8 cellular contexts compared by ENCODE assay signal in genomic region chr17:81254955-81255717, GRCh38. TPM values are rescaled to one million over a fixed set of nuclear protein-coding genes. Genes with fewer than 3 reads are reported as not detected.
DNase-seq lines count a peak whose midpoint lies in the region; ATAC-seq and TF ChIP-seq lines count a peak whose summit lies in the region.

No MANE protein-coding gene starts in this region.

- H3K27ac Mint-ChIP-seq in CD4-positive, alpha-beta memory T cell, result peak overlapping the region in 2 of 7 donors; percentile 48 to 68

- H3K27me3 Mint-ChIP-seq in CD4-positive, alpha-beta memory T cell, result no peaks in the 10 kb centered on the region

- H3K36me3 Mint-ChIP-seq in CD4-positive, alpha-beta memory T cell, result peaks cover 11 to 30% of the 10 kb centered on the region in 2 donors

- CTCF ChIA-PET in CD4-positive, alpha-beta memory T cell (lab: Charles Lee; ENCODE audit: partially characterized antibody), result interaction anchor here (1.2 to 2.2 kb wide), 3 partner anchors 34 to 232 kb away, joined by 3 to 11 read pairs (median 3); no protein-coding TSS in a partner anchor

- POLR2A ChIA-PET in CD4-positive, alpha-beta memory T cell (lab: Charles Lee; ENCODE audit: partially characterized antibody), result interaction anchor here (1.9 kb wide), 1 partner anchor 229 kb away, joined by 6 read pairs; no protein-coding TSS in a partner anchor

- H3K27ac ChIP-seq in CD4-positive, alpha-beta memory T cell (ENCODE audit: low read depth, low read length), result no peak overlapping the region

- TF ChIP-seq CTCF in astrocyte of the spinal cord (IDR thresholded peaks at IDR 0.05; ENCODE audit: low read depth, low read length), result peak; percentile 80

- H3K9me3 Mint-ChIP-seq in CD4-positive, alpha-beta memory T cell, result no peaks in the 10 kb centered on the region

- peak overlapping the region; percentile 54 for H3K4me2 ChIP-seq in skeletal muscle satellite cell (ENCODE audit: low read length)

- intact Hi-C loops in CD4-positive, alpha-beta memory T cell (cut with micrococcal nuclease), result loop anchor here (5.0 kb wide), 1 partner anchor 282 kb away; no protein-coding TSS in a partner anchor

- H3K4me1 Mint-ChIP-seq in CD4-positive, alpha-beta memory T cell, result peaks cover 7 to 11% (median 8%) of the 10 kb centered on the region in 4 donors

- H3K4me3 ChIP-seq in astrocyte of the spinal cord (ENCODE audit: low read depth, low read length) (no peak overlapping the region), skeletal muscle satellite cell (ENCODE audit: low read length) (peak overlapping the region; percentile 7)
- H3K4me3 ChIP-seq in CD4-positive, alpha-beta memory T cell (ENCODE audit: low read length in 2 of 2), result no peak overlapping the region

- no peaks in the 10 kb centered on the region for H3K27me3 ChIP-seq in skeletal muscle satellite cell (ENCODE audit: control insufficient read depth, insufficient read depth, low read length)
- H3K27me3 ChIP-seq in CD4-positive, alpha-beta memory T cell (ENCODE audit: insufficient read depth, low read length), result no peaks in the 10 kb centered on the region

- no peaks in the 10 kb centered on the region for H3K9me3 ChIP-seq in skeletal muscle satellite cell (replicated peaks; ENCODE audit: low read length)
- H3K9me3 ChIP-seq in CD4-positive, alpha-beta memory T cell (ENCODE audit: control insufficient read depth in 1 of 2, low read length in 2 of 2), result no peaks in the 10 kb centered on the region

- H3K36me3 ChIP-seq in skeletal muscle satellite cell (ENCODE audit: insufficient read depth, low read length), result peaks cover 35% of the 10 kb centered on the region
- H3K36me3 ChIP-seq in CD4-positive, alpha-beta memory T cell (ENCODE audit: insufficient read depth, low read length), result peaks cover 43% of the 10 kb centered on the region

- DNase-seq in DMS79 treated with DMSO at 0.1 percent for 48 hours (lab: John Stamatoyannopoulos, UW) (peak; percentile 50), NCI-H2227 (lab: John Stamatoyannopoulos, UW; ENCODE audit: unreplicated experiment) (peak; percentile 94), astrocyte of the spinal cord (ENCODE audit: low read depth, low spot score) (peak; percentile 79), hippocampal formation (lab: John Stamatoyannopoulos, UW) (peak; percentile 25 to 42), NCI-H345 (lab: John Stamatoyannopoulos, UW) (no peak)
- DNase-seq in CD4-positive, alpha-beta memory T cell, result no peak

- in situ Hi-C loops in astrocyte of the spinal cord (cut with HindIII; ENCODE audit: low sequenced_read_pairs), result no loop called here

- ATAC-seq in HG03565 (IDR thresholded peaks at IDR 0.05; ENCODE audit: unreplicated experiment), result no peak

- no peak overlapping the region for H3K4me3 Mint-ChIP-seq in CD4-positive, alpha-beta memory T cell

- peaks cover 31% of the 10 kb centered on the region for H3K4me1 ChIP-seq in skeletal muscle satellite cell (ENCODE audit: control insufficient read depth, insufficient read depth, low read length)
- H3K4me1 ChIP-seq in CD4-positive, alpha-beta memory T cell (ENCODE audit: insufficient read depth, low read length), result no peaks in the 10 kb centered on the region

- peak overlapping the region; percentile 4 for H3K9ac ChIP-seq in skeletal muscle satellite cell (ENCODE audit: low read depth, low read length)

RNA-seq across cellular contexts. Expression of gene NDUFAF8, which starts 16.0 kb away (rescaled TPM):
- total RNA-seq in skeletal muscle satellite cell (2012; rRNA removed), result 28.4 and 34.3 TPM in 2 replicates
- 10 to 100 TPM; 40.1 to 45.1 TPM for total RNA-seq in CD4-positive, alpha-beta memory T cell
- 10 to 100 TPM; 64.5 to 78.6 TPM for polyA plus RNA-seq in CD4-positive, alpha-beta memory T cell

RNA-seq across cellular contexts. Expression of gene TEPSIN, which starts 16.3 kb away (rescaled TPM):
- 11.7 and 17.5 TPM in 2 replicates for total RNA-seq in skeletal muscle satellite cell (2012; rRNA removed)
- 100 to 1,000 TPM; 111 to 126 TPM for total RNA-seq in CD4-positive, alpha-beta memory T cell
- polyA plus RNA-seq in CD4-positive, alpha-beta memory T cell, result 1 to 10 TPM; 2.0 to 5.3 TPM

RNA-seq across cellular contexts. Expression of gene CEP131, which starts 32.4 kb away (rescaled TPM):
- 8.5 and 9.4 TPM in 2 replicates for total RNA-seq in skeletal muscle satellite cell (2012; rRNA removed)
- total RNA-seq in CD4-positive, alpha-beta memory T cell, result 10 to 100 TPM in 1 of 2 experiments, 1 to 10 TPM in 1; 9.6 to 10.5 TPM
- 1 to 10 TPM; 1.7 to 3.8 TPM for polyA plus RNA-seq in CD4-positive, alpha-beta memory T cell

RNA-seq across cellular contexts. Expression of gene SLC38A10, which starts 40.0 kb away (rescaled TPM):
- total RNA-seq in skeletal muscle satellite cell (2012; rRNA removed), result 46.7 and 58.1 TPM in 2 replicates
- total RNA-seq in CD4-positive, alpha-beta memory T cell, result 100 to 1,000 TPM; 112 to 113 TPM
- 10 to 100 TPM; 49.0 to 69.6 TPM for polyA plus RNA-seq in CD4-positive, alpha-beta memory T cell

Comparison
In these comparisons a context has a peak if more than half of its experiments do, and no peak if none do; other contexts are left out.
1. DNase-seq: peak in DMS79 treated with DMSO at 0.1 percent for 48 hours (single experiment), NCI-H2227 (single experiment), astrocyte of the spinal cord (single experiment) and hippocampal formation (2 of 2); none in CD4-positive, alpha-beta memory T cell (0 of 5) and NCI-H345 (single experiment).